Comparison of ENCODE assay signal across 1 cellular context in the genomic region with DNA sequence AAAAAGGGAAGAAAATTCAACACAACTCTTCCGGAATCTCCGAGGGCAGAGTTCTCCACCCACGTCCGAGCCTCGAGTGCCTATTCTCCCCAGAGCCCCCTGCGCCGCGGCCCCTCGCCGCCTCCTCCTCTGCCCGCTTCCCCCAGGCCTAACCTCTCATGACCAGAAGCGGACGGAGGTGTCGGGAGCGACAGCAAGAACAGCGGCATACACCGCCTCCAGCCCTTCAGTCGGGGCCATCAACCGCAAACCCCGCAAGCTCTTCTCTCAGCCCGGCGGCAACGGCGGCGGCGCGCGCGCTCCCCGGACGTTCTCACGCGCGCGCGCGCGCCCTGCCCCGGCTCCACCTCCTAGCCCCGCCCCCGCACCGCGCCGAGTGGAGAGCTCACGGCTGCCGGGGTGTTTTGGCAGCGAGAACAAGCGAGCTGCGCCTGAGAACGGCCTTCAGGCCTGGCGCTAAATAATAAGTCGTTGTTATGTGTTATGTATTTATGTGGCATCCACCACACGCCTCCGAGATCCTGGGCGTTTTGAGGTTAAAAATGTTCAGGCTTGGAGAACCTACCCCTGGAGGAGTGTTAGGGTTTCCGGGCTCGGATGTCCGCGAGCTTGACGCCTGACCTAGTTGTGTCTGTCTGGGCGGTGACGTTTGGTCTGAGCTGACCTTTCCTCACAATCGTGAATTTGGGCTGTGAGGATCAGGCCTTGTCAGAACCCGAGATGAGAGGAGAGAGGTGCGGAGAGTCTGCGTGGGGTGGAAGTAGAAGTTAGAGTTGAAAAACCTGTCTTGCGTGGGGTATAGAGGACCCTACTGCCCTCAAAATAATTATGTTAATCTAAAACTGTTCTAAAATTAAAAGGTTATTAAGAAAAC.
TF ChIP-seq lines count a peak whose summit lies in the region.

A gene with protein sequence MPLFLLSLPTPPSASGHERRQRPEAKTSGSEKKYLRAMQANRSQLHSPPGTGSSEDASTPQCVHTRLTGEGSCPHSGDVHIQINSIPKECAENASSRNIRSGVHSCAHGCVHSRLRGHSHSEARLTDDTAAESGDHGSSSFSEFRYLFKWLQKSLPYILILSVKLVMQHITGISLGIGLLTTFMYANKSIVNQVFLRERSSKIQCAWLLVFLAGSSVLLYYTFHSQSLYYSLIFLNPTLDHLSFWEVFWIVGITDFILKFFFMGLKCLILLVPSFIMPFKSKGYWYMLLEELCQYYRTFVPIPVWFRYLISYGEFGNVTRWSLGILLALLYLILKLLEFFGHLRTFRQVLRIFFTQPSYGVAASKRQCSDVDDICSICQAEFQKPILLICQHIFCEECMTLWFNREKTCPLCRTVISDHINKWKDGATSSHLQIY (minus strand): TSS at position 286 of the 874 bp plus-strand sequence. CDS start 77 bp downstream, at position 209.

TF ChIP-seq in neural cell, 6 proteins besides CTCF, POLR2A, EP300 and RAD21 (continued from another document):
- TF ChIP-seq, protein P1, sequence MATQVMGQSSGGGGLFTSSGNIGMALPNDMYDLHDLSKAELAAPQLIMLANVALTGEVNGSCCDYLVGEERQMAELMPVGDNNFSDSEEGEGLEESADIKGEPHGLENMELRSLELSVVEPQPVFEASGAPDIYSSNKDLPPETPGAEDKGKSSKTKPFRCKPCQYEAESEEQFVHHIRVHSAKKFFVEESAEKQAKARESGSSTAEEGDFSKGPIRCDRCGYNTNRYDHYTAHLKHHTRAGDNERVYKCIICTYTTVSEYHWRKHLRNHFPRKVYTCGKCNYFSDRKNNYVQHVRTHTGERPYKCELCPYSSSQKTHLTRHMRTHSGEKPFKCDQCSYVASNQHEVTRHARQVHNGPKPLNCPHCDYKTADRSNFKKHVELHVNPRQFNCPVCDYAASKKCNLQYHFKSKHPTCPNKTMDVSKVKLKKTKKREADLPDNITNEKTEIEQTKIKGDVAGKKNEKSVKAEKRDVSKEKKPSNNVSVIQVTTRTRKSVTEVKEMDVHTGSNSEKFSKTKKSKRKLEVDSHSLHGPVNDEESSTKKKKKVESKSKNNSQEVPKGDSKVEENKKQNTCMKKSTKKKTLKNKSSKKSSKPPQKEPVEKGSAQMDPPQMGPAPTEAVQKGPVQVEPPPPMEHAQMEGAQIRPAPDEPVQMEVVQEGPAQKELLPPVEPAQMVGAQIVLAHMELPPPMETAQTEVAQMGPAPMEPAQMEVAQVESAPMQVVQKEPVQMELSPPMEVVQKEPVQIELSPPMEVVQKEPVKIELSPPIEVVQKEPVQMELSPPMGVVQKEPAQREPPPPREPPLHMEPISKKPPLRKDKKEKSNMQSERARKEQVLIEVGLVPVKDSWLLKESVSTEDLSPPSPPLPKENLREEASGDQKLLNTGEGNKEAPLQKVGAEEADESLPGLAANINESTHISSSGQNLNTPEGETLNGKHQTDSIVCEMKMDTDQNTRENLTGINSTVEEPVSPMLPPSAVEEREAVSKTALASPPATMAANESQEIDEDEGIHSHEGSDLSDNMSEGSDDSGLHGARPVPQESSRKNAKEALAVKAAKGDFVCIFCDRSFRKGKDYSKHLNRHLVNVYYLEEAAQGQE (IDR thresholded peaks at IDR 0.05; ENCODE audit: borderline replicate concordance), result peak; percentile 86
